25 cellular contexts compared by ENCODE assay signal in genomic region chr2:237137626-237138323, GRCh38.
"Had no signal": no experiment of that assay in that cellular context is flagged by ENCODE, and none has a peak within 500 bp of the region (broad histone marks: within the 10 kb centered on the region; RNA-seq: fewer than 3 reads in every experiment).

No MANE protein-coding gene starts in this region.

- H3K9me3 ChIP-seq: left ventricle myocardium inferior, sigmoid colon, spleen, thoracic aorta had no signal

- DNase-seq: activated CD4-positive, alpha-beta memory T cell treated with anti-CD3 and anti-CD28 coated beads for 36 hours; activated CD4-positive, alpha-beta T cell treated with anti-CD3 and anti-CD28 coated beads for 48 hours; activated effector memory CD4-positive, alpha-beta T cell treated with Interleukin-2 at 50 U/mL for 16 hours; activated naive CD4-positive, alpha-beta T cell treated with anti-CD3 and anti-CD28 coated beads for 36 hours; activated naive CD8-positive, alpha-beta T cell treated with anti-CD3 and anti-CD28 coated beads, Interleukin-2, amount 10 ng/mL, durations not matched to agents 7 days and 5 days; activated T-cell treated with anti-CD3 and anti-CD28 coated beads, Interleukin-2, amount 50 U/mL, for 48 hours; amygdala; cerebellar nuclear complex; cortex of kidney; foreskin keratinocyte; hippocampal formation; left ventricle myocardium inferior; nucleus accumbens; posterior cingulate gyrus; sigmoid colon; spleen; stimulated activated CD4-positive, alpha-beta T cell treated with anti-CD3 and anti-CD28 coated beads, Interleukin-4, amount 100 ng/mL, for 1 hour; stimulated activated naive CD4-positive, alpha-beta T cell; SW 1271; T-helper 17 cell had no signal

- H3K4me3 ChIP-seq: left ventricle myocardium inferior, sigmoid colon, spleen, thoracic aorta had no signal

- H3K4me1 Mint-ChIP-seq: activated naive CD8-positive, alpha-beta T cell treated with anti-CD3 and anti-CD28 coated beads, Interleukin-2, amount 10 ng/mL, durations not matched to agents 7 days and 5 days; mesothelial cell of epicardium; nephron; T-helper 17 cell had no signal

- H3K36me3 ChIP-seq: left ventricle myocardium inferior, sigmoid colon, spleen, thoracic aorta had no signal

- H3K27me3 Mint-ChIP-seq: activated CD4-positive, alpha-beta memory T cell treated with anti-CD3 and anti-CD28 coated beads for 36 hours; T-helper 17 cell had no signal

- ATAC-seq: foreskin keratinocyte, T-helper 17 cell had no signal

- H3K27ac ChIP-seq: epithelial cell of prostate, foreskin keratinocyte, left ventricle myocardium inferior, spleen, thoracic aorta had no signal

- H3K4me3 Mint-ChIP-seq: activated CD4-positive, alpha-beta memory T cell treated with anti-CD3 and anti-CD28 coated beads for 36 hours; activated naive CD4-positive, alpha-beta T cell treated with anti-CD3 and anti-CD28 coated beads for 36 hours; activated naive CD8-positive, alpha-beta T cell treated with anti-CD3 and anti-CD28 coated beads, Interleukin-2, amount 10 ng/mL, durations not matched to agents 7 days and 5 days; mesothelial cell of epicardium; nephron; T-helper 17 cell; type B pancreatic cell had no signal

- H3K9me3 Mint-ChIP-seq: activated CD4-positive, alpha-beta memory T cell treated with anti-CD3 and anti-CD28 coated beads for 36 hours; activated naive CD4-positive, alpha-beta T cell treated with anti-CD3 and anti-CD28 coated beads for 36 hours; activated naive CD8-positive, alpha-beta T cell treated with anti-CD3 and anti-CD28 coated beads, Interleukin-2, amount 10 ng/mL, durations not matched to agents 7 days and 5 days; nephron; type B pancreatic cell had no signal

- H3K36me3 Mint-ChIP-seq: activated CD4-positive, alpha-beta memory T cell treated with anti-CD3 and anti-CD28 coated beads for 36 hours; activated naive CD8-positive, alpha-beta T cell treated with anti-CD3 and anti-CD28 coated beads, Interleukin-2, amount 10 ng/mL, durations not matched to agents 7 days and 5 days; mesothelial cell of epicardium; type B pancreatic cell had no signal

- H3K27me3 ChIP-seq: foreskin keratinocyte, sigmoid colon, spleen had no signal

- H3K4me1 ChIP-seq: foreskin keratinocyte, left ventricle myocardium inferior, sigmoid colon, spleen had no signal

- H3K27ac Mint-ChIP-seq: activated CD4-positive, alpha-beta memory T cell treated with anti-CD3 and anti-CD28 coated beads for 36 hours; activated naive CD4-positive, alpha-beta T cell treated with anti-CD3 and anti-CD28 coated beads for 36 hours; activated naive CD8-positive, alpha-beta T cell treated with anti-CD3 and anti-CD28 coated beads, Interleukin-2, amount 10 ng/mL, durations not matched to agents 7 days and 5 days; mesothelial cell of epicardium; T-helper 17 cell; type B pancreatic cell had no signal
